8 cellular contexts compared by ENCODE assay signal in the genomic region with DNA sequence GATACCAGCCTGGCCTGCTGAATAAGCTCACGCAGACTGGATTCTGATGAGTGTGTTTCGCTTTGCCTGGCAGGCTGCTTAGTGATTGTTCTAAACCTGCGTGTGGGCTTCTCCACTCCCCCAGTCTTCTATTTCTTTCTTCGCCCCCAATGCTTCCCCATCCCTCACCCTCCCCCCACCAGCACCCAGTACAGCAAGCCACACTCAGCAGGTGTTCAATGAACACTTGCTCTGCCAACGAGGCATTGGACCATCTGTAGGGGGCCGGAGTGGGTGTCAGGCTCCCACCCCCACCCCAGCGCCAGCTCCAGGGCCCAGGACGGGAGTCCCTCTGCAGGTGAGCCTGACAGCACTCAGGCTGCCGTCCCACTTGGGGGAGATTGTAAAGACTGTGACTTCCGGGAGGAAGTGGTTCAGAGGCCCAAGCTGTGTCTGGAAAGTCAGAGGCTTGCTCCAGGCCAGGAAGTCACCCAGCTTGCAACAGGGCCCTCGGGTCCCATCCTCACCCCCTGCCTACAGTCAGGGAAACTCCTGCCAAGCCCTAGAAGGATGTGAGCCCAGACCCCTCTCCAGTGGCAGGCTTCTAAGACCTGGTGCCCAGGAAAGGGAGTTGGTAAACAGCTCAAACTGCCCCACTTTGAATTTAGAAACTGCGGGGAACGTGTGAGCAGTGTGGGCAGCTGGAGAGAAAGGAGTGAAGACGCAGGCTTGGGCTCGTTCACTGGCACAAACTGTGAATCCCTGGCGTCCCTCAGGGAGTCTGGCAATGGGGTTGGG.
A peak's percentile ranks its signal among the peaks of the same experiment; 100 is the strongest.
DNase-seq lines count a peak whose midpoint lies in the region; ATAC-seq and TF ChIP-seq lines count a peak whose summit lies in the region.

No MANE protein-coding gene starts in this region.

- H3K4me1 ChIP-seq in osteoblast (ENCODE audit: insufficient read depth, low read length), result no peaks in the 10 kb centered on the region

- no peak overlapping the region for H3K27ac ChIP-seq in osteoblast (ENCODE audit: low read depth, low read length)

- no peak for TF ChIP-seq CTCF in GM06990 (IDR thresholded peaks at IDR 0.05; ENCODE audit: insufficient read depth, low read length, poor library complexity, severe bottlenecking)
- TF ChIP-seq CTCF in osteoblast (IDR thresholded peaks at IDR 0.05; ENCODE audit: extremely low read depth, low read depth, low read length), result no peak

- H3K4me2 ChIP-seq in osteoblast (ENCODE audit: insufficient read depth, low read length), result no peak overlapping the region

- CTCF ChIA-PET in HEK293T (lab: Yijun Ruan, JAX), result interaction anchor here (0.5 to 0.6 kb wide), 2 partner anchors 99 to 253 kb away, joined by 3 read pairs; no protein-coding TSS in a partner anchor

- POLR2A ChIA-PET in HEK293T (lab: Yijun Ruan, JAX), result no interaction called here

- no peaks in the 10 kb centered on the region for H3K9me3 ChIP-seq in osteoblast (ENCODE audit: low read depth, low read length)

- no peaks in the 10 kb centered on the region for H4K20me1 ChIP-seq in osteoblast (ENCODE audit: insufficient read depth, low read length)

- H3K4me3 ChIP-seq in GM06990 (replicated peaks; ENCODE audit: low read depth, low read length) (no peak overlapping the region), osteoblast (ENCODE audit: insufficient read depth, low read length) (no peak overlapping the region)

- H3K36me3 ChIP-seq in GM06990 (ENCODE audit: control insufficient read depth, insufficient read depth, low read length), result no peaks in the 10 kb centered on the region
- no peaks in the 10 kb centered on the region for H3K36me3 ChIP-seq in osteoblast (ENCODE audit: insufficient read depth, low read length)

- H2AFZ ChIP-seq in osteoblast (ENCODE audit: low read length), result no peak overlapping the region

- ATAC-seq in HG03135 (IDR thresholded peaks at IDR 0.05; ENCODE audit: unreplicated experiment), result peak; percentile 67
- peak; percentile 84 to 86 for ATAC-seq in activated CD4-positive, CD25-positive, alpha-beta regulatory T cell treated with anti-CD3 and anti-CD28 coated beads, Interleukin-2, amount 50 U/mL, for 24 hours

- H3K27me3 ChIP-seq in GM06990 (replicated peaks; ENCODE audit: control insufficient read depth, insufficient read depth, low read length) (no peaks in the 10 kb centered on the region), osteoblast (ENCODE audit: insufficient read depth, low read length) (peaks cover 9% of the 10 kb centered on the region)

- DNase-seq in GM06990 (ENCODE audit: extremely low read depth, insufficient read length) (peak; percentile 54), cortex of kidney (lab: John Stamatoyannopoulos, UW) (no peak), HEK293T (ENCODE audit: extremely low spot score) (no peak), osteoblast (ENCODE audit: insufficient read length, low spot score, missing footprints) (no peak)
- peak; percentile 33 for DNase-seq in effector CD4-positive, alpha-beta T cell
- DNase-seq in stimulated activated CD8-positive, alpha-beta memory T cell treated with anti-CD3 and anti-CD28 coated beads, Interleukin-12 subunit alpha, Interleukin-12 subunit beta, amount 100 ng/mL, for 1 hour (ENCODE audit: low read depth), result peak; percentile 32

- no peaks in the 10 kb centered on the region for H3K79me2 ChIP-seq in osteoblast (ENCODE audit: insufficient read depth, low read length)

TF ChIP-seq in HEK293T, 16 proteins besides CTCF, POLR2A, EP300 and RAD21:
- TF ChIP-seq SP1 (IDR thresholded peaks at IDR 0.05) (no peak), L3MBTL2 (conservative IDR thresholded peaks at IDR 0.05) (no peak), SUZ12 (IDR thresholded peaks at IDR 0.05) (no peak), HDGF (IDR thresholded peaks at IDR 0.05; ENCODE audit: borderline replicate concordance) (no peak), ZNF384 (IDR thresholded peaks at IDR 0.05) (no peak), ELF4 (IDR thresholded peaks at IDR 0.05) (no peak)
- TF ChIP-seq, protein P1, sequence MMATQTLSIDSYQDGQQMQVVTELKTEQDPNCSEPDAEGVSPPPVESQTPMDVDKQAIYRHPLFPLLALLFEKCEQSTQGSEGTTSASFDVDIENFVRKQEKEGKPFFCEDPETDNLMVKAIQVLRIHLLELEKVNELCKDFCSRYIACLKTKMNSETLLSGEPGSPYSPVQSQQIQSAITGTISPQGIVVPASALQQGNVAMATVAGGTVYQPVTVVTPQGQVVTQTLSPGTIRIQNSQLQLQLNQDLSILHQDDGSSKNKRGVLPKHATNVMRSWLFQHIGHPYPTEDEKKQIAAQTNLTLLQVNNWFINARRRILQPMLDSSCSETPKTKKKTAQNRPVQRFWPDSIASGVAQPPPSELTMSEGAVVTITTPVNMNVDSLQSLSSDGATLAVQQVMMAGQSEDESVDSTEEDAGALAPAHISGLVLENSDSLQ (IDR thresholded peaks at IDR 0.05), result no peak

Comparison
In these comparisons a context has a peak if more than half of its experiments do, and no peak if none do; other contexts are left out.
1. DNase-seq: peak in GM06990 (single experiment), effector CD4-positive, alpha-beta T cell (single experiment) and stimulated activated CD8-positive, alpha-beta memory T cell treated with anti-CD3 and anti-CD28 coated beads, Interleukin-12 subunit alpha, Interleukin-12 subunit beta, amount 100 ng/mL, for 1 hour (single experiment); none in cortex of kidney (single experiment), HEK293T (single experiment) and osteoblast (single experiment).